Comparison of ENCODE assay signal across 18 cellular contexts in the genomic region with DNA sequence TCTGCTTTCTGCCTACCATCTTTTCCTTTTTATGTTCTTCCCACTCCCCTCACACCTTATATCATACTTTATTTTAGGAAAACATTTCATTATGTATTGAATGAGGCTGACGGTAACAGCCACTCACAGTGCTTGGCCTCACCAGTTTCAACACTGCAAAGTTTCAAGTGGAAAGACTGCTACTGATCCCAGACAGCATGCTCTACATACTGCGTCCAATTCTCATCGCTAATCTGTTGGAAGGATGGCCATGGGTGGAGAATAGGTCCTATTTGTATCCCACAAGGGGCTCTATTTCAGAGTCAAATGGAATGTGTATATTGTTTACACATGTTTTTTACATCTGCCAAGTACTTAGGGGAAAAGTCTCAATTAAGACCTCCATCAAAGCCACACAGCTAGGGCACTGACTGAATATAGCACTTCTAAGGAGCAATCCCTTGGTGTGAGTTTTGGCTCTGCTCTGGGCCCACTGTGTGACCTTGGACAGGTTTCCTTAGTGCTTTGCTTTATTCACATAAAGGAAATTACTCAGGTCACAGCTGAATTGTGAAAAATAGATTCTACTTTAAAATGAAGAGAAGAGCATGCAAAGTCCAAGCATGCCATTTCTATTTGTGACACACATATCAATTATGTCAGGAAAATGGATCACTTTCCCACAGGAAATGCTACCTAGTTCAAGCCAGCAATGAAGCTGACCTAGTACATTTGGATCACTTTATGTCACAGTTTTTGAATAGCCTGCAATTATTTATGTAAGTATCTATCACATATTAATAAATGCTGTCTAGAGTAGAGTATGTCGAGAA.
DNase-seq lines count a peak whose midpoint lies in the region; ATAC-seq, FAIRE-seq and TF ChIP-seq lines count a peak whose summit lies in the region.
"Had no signal": no experiment of that assay in that cellular context is flagged by ENCODE, and none has a peak within 500 bp of the region (broad histone marks: within the 10 kb centered on the region; RNA-seq: fewer than 3 reads in every experiment).

No MANE protein-coding gene starts in this region.

- H3K4me3 ChIP-seq in adipocyte (ENCODE audit: low read length) (peak overlapping the region; percentile 55), left ventricle myocardium inferior (no peak overlapping the region), thoracic aorta (peak overlapping the region; percentile 54), esophagus squamous epithelium (no peak overlapping the region)
- H3K4me3 ChIP-seq: body of pancreas, gastrocnemius medialis, pancreas, spleen had no signal

- H3K27me3 ChIP-seq in adipocyte (replicated peaks; ENCODE audit: control insufficient read depth, insufficient read depth, low read length): no peaks in the 10 kb centered on the region
- no peaks in the 10 kb centered on the region for H3K27me3 ChIP-seq in left ventricle myocardium inferior (ENCODE audit: low read depth)
- no peaks in the 10 kb centered on the region for H3K27me3 ChIP-seq in thoracic aorta (replicated peaks; ENCODE audit: insufficient read depth)
- H3K27me3 ChIP-seq in esophagus squamous epithelium: no peaks in the 10 kb centered on the region
- H3K27me3 ChIP-seq: body of pancreas, gastrocnemius medialis, pancreas, spleen had no signal

- intact Hi-C loops in left ventricle myocardium inferior (cut with micrococcal nuclease) (loop anchor here (10.0 kb wide), 2 partner anchors 119 to 199 kb away; no protein-coding TSS in a partner anchor), esophagus squamous epithelium (cut with DNase I) (no loop called here)

- peak overlapping the region; percentile 61 for H3K27ac ChIP-seq in left ventricle myocardium inferior (replicated peaks)
- H3K27ac ChIP-seq in thoracic aorta: peak overlapping the region; percentile 26 to 51
- H3K27ac ChIP-seq in esophagus squamous epithelium: no peak overlapping the region
- H3K27ac ChIP-seq: body of pancreas, gastrocnemius medialis, pancreas had no signal

- H3K36me3 ChIP-seq in adipocyte (ENCODE audit: control insufficient read depth, insufficient read depth, low read length, severe bottlenecking) (no peaks in the 10 kb centered on the region), left ventricle myocardium inferior (no peaks in the 10 kb centered on the region), thoracic aorta (no peaks in the 10 kb centered on the region), esophagus squamous epithelium (peaks cover 0 to 5% (median 0%) of the 10 kb centered on the region in 3 donors)
- H3K36me3 ChIP-seq: gastrocnemius medialis, pancreas, spleen had no signal

- peaks cover 19% of the 10 kb centered on the region for H3K4me1 ChIP-seq in adipocyte (ENCODE audit: control insufficient read depth, insufficient read depth, low read length)
- peaks cover 42% of the 10 kb centered on the region for H3K4me1 ChIP-seq in left ventricle myocardium inferior
- peaks cover 9 to 24% of the 10 kb centered on the region in 2 donors for H3K4me1 ChIP-seq in thoracic aorta (ENCODE audit: control insufficient read depth in 1 of 2, low read depth in 2 of 2)
- peaks cover 0 to 18% (median 0%) of the 10 kb centered on the region in 3 donors for H3K4me1 ChIP-seq in esophagus squamous epithelium
- H3K4me1 ChIP-seq: body of pancreas had no signal

- H3K9ac ChIP-seq in adipocyte (ENCODE audit: low read length): peak overlapping the region; percentile 72

- ATAC-seq in thoracic aorta (ENCODE audit: insufficient number of reproducible peaks, low FRiP score, low read depth) (peak; percentile 46), HG03439 (IDR thresholded peaks at IDR 0.05; ENCODE audit: unreplicated experiment) (no peak)
- ATAC-seq: activated CD8-positive, alpha-beta T cell treated with anti-CD3 and anti-CD28 coated beads for 36 hours; body of pancreas; gastrocnemius medialis; pancreas had no signal

- DNase-seq in HTR-8/SVneo (ENCODE audit: insufficient read length, low spot score) (no peak), adipocyte (ENCODE audit: low read depth) (peak; percentile 67), left ventricle myocardium inferior (no peak), thoracic aorta (ENCODE audit: low spot score) (no peak), epidermal melanocyte (ENCODE audit: insufficient read length, low spot score) (no peak), esophagus squamous epithelium (lab: John Stamatoyannopoulos, UW) (no peak)
- DNase-seq: activated CD8-positive, alpha-beta T cell treated with anti-CD3 and anti-CD28 coated beads for 36 hours; activated gamma-delta T cell; body of pancreas; gastrocnemius medialis; H9; midbrain; NCI-H1105 treated with DMSO at 0.1 percent for 48 hours; pancreas; SIG-M5; spleen; stimulated activated naive CD4-positive, alpha-beta T cell treated with Interleukin-2 at 50 U/mL for 16 hours had no signal

- TF ChIP-seq POLR2A in esophagus squamous epithelium (IDR thresholded peaks at IDR 0.05): no peak

- WGBS in esophagus squamous epithelium, 2 donors: 65 to 82% methylated on average over 4 of the region's 4 CpGs

- FAIRE-seq in HTR-8/SVneo (lab: Jason Lieb, UNC): peak; percentile 64
- FAIRE-seq: pancreas had no signal

- TF ChIP-seq CTCF in left ventricle myocardium inferior (IDR thresholded peaks at IDR 0.05; ENCODE audit: borderline replicate concordance): no peak
- TF ChIP-seq CTCF in thoracic aorta (IDR thresholded peaks at IDR 0.05): no peak
- TF ChIP-seq CTCF in esophagus squamous epithelium (IDR thresholded peaks at IDR 0.05): no peak

- H3K9me3 ChIP-seq in adipocyte (ENCODE audit: control insufficient read depth, low read length): no peaks in the 10 kb centered on the region
- no peaks in the 10 kb centered on the region for H3K9me3 ChIP-seq in left ventricle myocardium inferior (replicated peaks)
- H3K9me3 ChIP-seq in thoracic aorta: no peaks in the 10 kb centered on the region
- H3K9me3 ChIP-seq in esophagus squamous epithelium: no peaks in the 10 kb centered on the region
- H3K9me3 ChIP-seq: body of pancreas, gastrocnemius medialis, pancreas, spleen had no signal

Comparison
In these comparisons a context has a peak if more than half of its experiments do, and no peak if none do; other contexts are left out.
1. H3K4me3 ChIP-seq: peak in adipocyte (single experiment) and thoracic aorta (single experiment); none in left ventricle myocardium inferior (single experiment) and esophagus squamous epithelium (0 of 4).
2. H3K27ac ChIP-seq: peak in left ventricle myocardium inferior (single experiment) and thoracic aorta (2 of 2); none in esophagus squamous epithelium (0 of 4).